In the genomic region with DNA sequence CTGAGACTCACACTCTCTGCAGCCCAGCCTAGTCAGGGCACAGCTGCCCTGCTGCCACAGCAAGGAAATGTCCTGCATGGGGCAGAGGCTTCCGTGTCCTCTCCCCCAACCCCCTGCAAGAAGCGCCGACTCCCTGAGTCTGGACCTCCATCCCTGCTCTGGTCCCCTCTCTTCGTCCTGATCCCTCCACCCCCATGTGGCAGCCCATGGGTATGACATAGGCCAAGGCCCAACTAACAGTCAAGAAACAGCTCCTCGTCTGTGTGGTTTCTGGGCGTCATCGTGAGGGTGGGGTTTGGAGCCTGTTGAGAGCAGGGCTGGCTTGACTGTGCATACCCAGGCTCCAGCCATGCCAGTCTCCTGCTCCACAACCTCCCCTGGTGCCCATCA, we compare ENCODE assay signal across 9 cellular contexts. TPM values are rescaled to one million over a fixed set of nuclear protein-coding genes. Genes with fewer than 3 reads are reported as not detected.
A peak's percentile ranks its signal among the peaks of the same experiment; 100 is the strongest.
DNase-seq lines count a peak whose midpoint lies in the region; ATAC-seq and TF ChIP-seq lines count a peak whose summit lies in the region.
"Had no signal": no experiment of that assay in that cellular context is flagged by ENCODE, and none has a peak within 500 bp of the region (broad histone marks: within the 10 kb centered on the region; RNA-seq: fewer than 3 reads in every experiment).

No MANE protein-coding gene starts in this region.

- no peaks in the 10 kb centered on the region for H3K9me2 ChIP-seq in SK-N-SH

- TF ChIP-seq EP300 in SK-N-SH (IDR thresholded peaks at IDR 0.05; ENCODE audit: borderline replicate concordance in 1 of 2, low read depth in 1 of 2, low read length in 1 of 2): no peak

- no peaks in the 10 kb centered on the region for H3K9me3 Mint-ChIP-seq in CD4-positive, alpha-beta memory T cell

- no peaks in the 10 kb centered on the region for H3K27me3 Mint-ChIP-seq in CD4-positive, alpha-beta memory T cell

- H3K4me1 Mint-ChIP-seq in CD4-positive, alpha-beta memory T cell: peaks cover 0 to 32% (median 17%) of the 10 kb centered on the region in 4 donors

- H3K9me3 ChIP-seq in CD4-positive, alpha-beta memory T cell (ENCODE audit: control insufficient read depth in 1 of 2, low read length in 2 of 2): no peaks in the 10 kb centered on the region
- H3K9me3 ChIP-seq in SK-N-SH: no peaks in the 10 kb centered on the region
- no peaks in the 10 kb centered on the region for H3K9me3 ChIP-seq in upper lobe of right lung
- H3K9me3 ChIP-seq: HAP-1 had no signal

- 73% methylated on average over 5 of the region's 7 CpGs for WGBS in SK-N-SH (ENCODE audit: low lambda C conversion rate)

- peak overlapping the region in 6 of 7 donors; percentile 22 to 94 (median 85) for H3K27ac Mint-ChIP-seq in CD4-positive, alpha-beta memory T cell

- TF ChIP-seq CTCF in SK-N-SH (IDR thresholded peaks at IDR 0.05) (no peak; the same call in 1 of the 2 replicates), epithelial cell of proximal tubule (conservative IDR thresholded peaks at IDR 0.05; ENCODE audit: low read depth, low read length) (peak; percentile 44), upper lobe of right lung (IDR thresholded peaks at IDR 0.05) (peak; percentile 10)

- intact Hi-C loops in CD4-positive, alpha-beta memory T cell (cut with micrococcal nuclease): no loop called here
- intact Hi-C loops in upper lobe of right lung (cut with DNase I): no loop called here

- no peaks in the 10 kb centered on the region for H3K36me3 Mint-ChIP-seq in CD4-positive, alpha-beta memory T cell

- H4K20me1 ChIP-seq in SK-N-SH (ENCODE audit: insufficient read depth): no peaks in the 10 kb centered on the region

- DNase-seq in CD4-positive, alpha-beta memory T cell: peak; percentile 36 to 79 (median 46)
- peak; percentile 57 for DNase-seq in SK-N-SH
- DNase-seq in epithelial cell of proximal tubule (ENCODE audit: low read depth): no peak
- no peak for DNase-seq in upper lobe of right lung
- DNase-seq in cerebellar nuclear complex (lab: John Stamatoyannopoulos, UW): no peak
- no peak for DNase-seq in Ammon's horn (ENCODE audit: low spot score)

- CTCF ChIA-PET in CD4-positive, alpha-beta memory T cell (lab: Charles Lee; ENCODE audit: partially characterized antibody): interaction anchor here (0.8 to 3.0 kb wide), 4 partner anchors 9 to 26 kb away, joined by 3 to 15 read pairs (median 4); no protein-coding TSS in a partner anchor
- CTCF ChIA-PET in SK-N-SH (lab: Yijun Ruan, JAX): interaction anchor here (0.7 to 2.4 kb wide), 9 partner anchors 11 to 134 kb away, joined by 3 to 5 read pairs (median 4); no protein-coding TSS in a partner anchor

- peak overlapping the region in 1 of 8 donors; percentile 24 for H3K4me3 Mint-ChIP-seq in CD4-positive, alpha-beta memory T cell

- peaks cover 23% of the 10 kb centered on the region for H3K4me1 ChIP-seq in CD4-positive, alpha-beta memory T cell (ENCODE audit: insufficient read depth, low read length)
- no peaks in the 10 kb centered on the region; a peak in 1 of 4 replicates for H3K4me1 ChIP-seq in SK-N-SH (ENCODE audit: control insufficient read depth in 1 of 2, insufficient read depth in 2 of 2, low read depth in 1 of 2, low read length in 1 of 2)
- H3K4me1 ChIP-seq in upper lobe of right lung: no peaks in the 10 kb centered on the region
- H3K4me1 ChIP-seq: HAP-1 had no signal

- POLR2A ChIA-PET in CD4-positive, alpha-beta memory T cell (lab: Charles Lee; ENCODE audit: partially characterized antibody): interaction anchor here (4.1 kb wide), 1 partner anchor 10 kb away, joined by 45 read pairs; no protein-coding TSS in a partner anchor
- POLR2A ChIA-PET in SK-N-SH (lab: Yijun Ruan, JAX): no interaction called here

- H3K27me3 ChIP-seq in CD4-positive, alpha-beta memory T cell (ENCODE audit: insufficient read depth, low read length): no peaks in the 10 kb centered on the region
- H3K27me3 ChIP-seq in SK-N-SH (ENCODE audit: insufficient read depth) (no peaks in the 10 kb centered on the region), upper lobe of right lung (no peaks in the 10 kb centered on the region)

- no peak overlapping the region for H2AFZ ChIP-seq in SK-N-SH (ENCODE audit: low read depth)

- H3K4me3 ChIP-seq in CD4-positive, alpha-beta memory T cell (ENCODE audit: low read length in 2 of 2): no peak overlapping the region
- H3K4me3 ChIP-seq in SK-N-SH (ENCODE audit: low read depth in 2 of 2, low read length in 1 of 2) (no peak overlapping the region), epithelial cell of proximal tubule (ENCODE audit: low read depth, low read length) (no peak overlapping the region), upper lobe of right lung (no peak overlapping the region)
- H3K4me3 ChIP-seq: HAP-1 had no signal

- ATAC-seq in GM21367 (IDR thresholded peaks at IDR 0.05; ENCODE audit: unreplicated experiment): peak; percentile 67
- ATAC-seq in upper lobe of right lung: peak; percentile 21
- ATAC-seq in HG02840 (IDR thresholded peaks at IDR 0.05; ENCODE audit: low FRiP score, unreplicated experiment): no peak

- no peaks in the 10 kb centered on the region for H3K79me2 ChIP-seq in SK-N-SH (ENCODE audit: insufficient read depth)

- no peaks in the 10 kb centered on the region for H3F3A ChIP-seq in SK-N-SH (replicated peaks; ENCODE audit: insufficient read depth)

- H3K27ac ChIP-seq in CD4-positive, alpha-beta memory T cell (ENCODE audit: low read depth, low read length): no peak overlapping the region
- H3K27ac ChIP-seq in SK-N-SH (ENCODE audit: low read depth in 2 of 2, low read length in 1 of 2) (no peak overlapping the region), upper lobe of right lung (no peak overlapping the region)

- TF ChIP-seq RAD21 in SK-N-SH (IDR thresholded peaks at IDR 0.05; ENCODE audit: low read length): no peak

- no peak overlapping the region for H3K9ac ChIP-seq in SK-N-SH

- no peaks in the 10 kb centered on the region for H3K36me3 ChIP-seq in CD4-positive, alpha-beta memory T cell (ENCODE audit: insufficient read depth, low read length)
- H3K36me3 ChIP-seq in SK-N-SH (replicated peaks in 1 of 2; ENCODE audit: control insufficient read depth in 1 of 2, insufficient read depth in 2 of 2, low read length in 1 of 2): no peaks in the 10 kb centered on the region
- H3K36me3 ChIP-seq in upper lobe of right lung: peaks cover 3% of the 10 kb centered on the region
- H3K36me3 ChIP-seq: HAP-1 had no signal

- H3K4me2 ChIP-seq in SK-N-SH: no peak overlapping the region

TF ChIP-seq in SK-N-SH, 30 proteins besides CTCF, POLR2A, EP300 and RAD21:
- TF ChIP-seq FOXM1 (IDR thresholded peaks at IDR 0.05; ENCODE audit: low read depth): no peak
- no peak for TF ChIP-seq GATA2 (CRISPR knock-in tag; IDR thresholded peaks at IDR 0.05)
- no peak for TF ChIP-seq NRF1 (IDR thresholded peaks at IDR 0.05; ENCODE audit: low read depth, low read length)
- no peak for TF ChIP-seq POLR2AphosphoS5 (IDR thresholded peaks at IDR 0.05; ENCODE audit: low read depth, low read length)

RNA-seq across cellular contexts. Expression of gene FAAH, which starts 19.5 kb away (rescaled TPM):
- 10 to 100 TPM in 1 of 2 experiments, 1 to 10 TPM in 1; 7.7 to 10.7 TPM for total RNA-seq in CD4-positive, alpha-beta memory T cell
- polyA plus RNA-seq in CD4-positive, alpha-beta memory T cell: 1 to 10 TPM; 2.0 to 4.2 TPM
- polyA plus RNA-seq in SK-N-SH (2012; rRNA removed): 1.2 TPM in 2 replicates
- 0.24 TPM in 2 replicates for polyA plus RNA-seq in SK-N-SH (2012; cell fraction: cytosol; rRNA removed)
- 7.5 and 14.7 TPM in 2 replicates for polyA plus RNA-seq in SK-N-SH (2012; cell fraction: nucleus; rRNA removed)
- total RNA-seq in epithelial cell of proximal tubule: 4.3 and 12.8 TPM in 2 replicates
- total RNA-seq in upper lobe of right lung: 30.9 TPM

Comparison
In these comparisons a context has a peak if more than half of its experiments do, and no peak if none do; other contexts are left out.
1. DNase-seq: peak in CD4-positive, alpha-beta memory T cell (5 of 5) and SK-N-SH (single experiment); none in epithelial cell of proximal tubule (single experiment), upper lobe of right lung (single experiment), cerebellar nuclear complex (0 of 2) and Ammon's horn (single experiment).